ENCODE assay signal across 1 cellular context in the genomic region with DNA sequence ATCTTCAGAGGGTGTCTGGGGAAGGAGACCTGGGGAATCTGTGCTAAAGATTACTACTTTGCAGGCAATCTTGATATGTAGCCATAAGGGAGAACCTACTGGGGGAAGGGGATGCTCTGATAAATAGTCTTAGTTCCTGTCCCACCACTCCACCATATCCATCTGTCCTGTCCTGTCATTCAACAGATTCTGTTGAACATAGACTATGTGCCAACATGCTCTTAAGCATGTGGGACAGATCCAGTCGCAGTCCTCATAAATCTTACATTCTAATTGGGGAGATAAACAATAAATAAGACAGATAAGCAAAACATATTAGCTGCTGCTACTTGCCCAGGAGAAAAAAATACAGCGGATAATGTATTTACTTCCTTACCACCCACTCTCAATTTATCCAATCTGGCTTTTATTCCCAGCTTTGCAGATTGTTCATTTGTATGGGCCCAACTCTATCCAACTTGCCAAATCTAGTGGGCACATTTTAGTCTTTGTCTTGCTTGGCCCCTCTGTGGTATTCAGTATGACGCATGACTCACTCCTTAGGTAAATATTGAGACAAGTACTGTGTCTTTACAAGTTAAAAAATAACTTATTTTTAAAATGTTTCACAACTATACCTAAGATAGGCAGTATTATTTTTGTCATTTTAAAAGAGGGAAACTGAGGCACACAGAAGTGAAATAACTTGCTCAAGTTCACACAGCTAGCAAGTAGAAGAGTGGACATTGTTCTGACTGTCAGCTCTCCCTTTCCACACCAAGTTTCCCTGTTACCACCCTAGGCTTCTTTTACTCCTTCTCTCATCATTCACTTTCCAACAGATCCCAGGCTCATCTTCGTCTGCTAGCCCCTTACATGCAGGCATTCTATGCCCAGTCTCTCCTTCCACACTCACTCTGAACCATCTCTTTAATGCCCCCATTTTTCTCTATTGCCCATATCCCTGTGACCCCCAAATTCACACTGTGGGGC.
TF ChIP-seq lines count a peak whose summit lies in the region.

No MANE protein-coding gene starts in this region.

TF ChIP-seq in HepG2, 621 proteins besides CTCF, POLR2A, EP300 and RAD21 (continued from another document and continues in another):
- TF ChIP-seq, protein P1, sequence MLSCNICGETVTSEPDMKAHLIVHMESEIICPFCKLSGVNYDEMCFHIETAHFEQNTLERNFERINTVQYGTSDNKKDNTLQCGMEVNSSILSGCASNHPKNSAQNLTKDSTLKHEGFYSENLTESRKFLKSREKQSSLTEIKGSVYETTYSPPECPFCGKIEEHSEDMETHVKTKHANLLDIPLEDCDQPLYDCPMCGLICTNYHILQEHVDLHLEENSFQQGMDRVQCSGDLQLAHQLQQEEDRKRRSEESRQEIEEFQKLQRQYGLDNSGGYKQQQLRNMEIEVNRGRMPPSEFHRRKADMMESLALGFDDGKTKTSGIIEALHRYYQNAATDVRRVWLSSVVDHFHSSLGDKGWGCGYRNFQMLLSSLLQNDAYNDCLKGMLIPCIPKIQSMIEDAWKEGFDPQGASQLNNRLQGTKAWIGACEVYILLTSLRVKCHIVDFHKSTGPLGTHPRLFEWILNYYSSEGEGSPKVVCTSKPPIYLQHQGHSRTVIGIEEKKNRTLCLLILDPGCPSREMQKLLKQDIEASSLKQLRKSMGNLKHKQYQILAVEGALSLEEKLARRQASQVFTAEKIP (CRISPR knock-in tag; IDR thresholded peaks at IDR 0.05; ENCODE audit: borderline replicate concordance): no peak
- TF ChIP-seq, protein P2, sequence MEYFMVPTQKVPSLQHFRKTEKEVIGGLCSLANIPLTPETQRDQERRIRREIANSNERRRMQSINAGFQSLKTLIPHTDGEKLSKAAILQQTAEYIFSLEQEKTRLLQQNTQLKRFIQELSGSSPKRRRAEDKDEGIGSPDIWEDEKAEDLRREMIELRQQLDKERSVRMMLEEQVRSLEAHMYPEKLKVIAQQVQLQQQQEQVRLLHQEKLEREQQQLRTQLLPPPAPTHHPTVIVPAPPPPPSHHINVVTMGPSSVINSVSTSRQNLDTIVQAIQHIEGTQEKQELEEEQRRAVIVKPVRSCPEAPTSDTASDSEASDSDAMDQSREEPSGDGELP (IDR thresholded peaks at IDR 0.05; ENCODE audit: borderline replicate concordance, low read depth): no peak
- no peak for TF ChIP-seq ZNF20 (CRISPR knock-in tag; IDR thresholded peaks at IDR 0.05)
- TF ChIP-seq DMAP1 (CRISPR knock-in tag; IDR thresholded peaks at IDR 0.05): no peak
- TF ChIP-seq HNRNPK (IDR thresholded peaks at IDR 0.05; ENCODE audit: low read depth, low read length, poor library complexity, severe bottlenecking): no peak
- TF ChIP-seq ZNF230 (CRISPR knock-in tag; IDR thresholded peaks at IDR 0.05): no peak
- no peak for TF ChIP-seq ZNF10 (CRISPR knock-in tag; IDR thresholded peaks at IDR 0.05; ENCODE audit: borderline replicate concordance, low read depth)
- TF ChIP-seq, protein P3, sequence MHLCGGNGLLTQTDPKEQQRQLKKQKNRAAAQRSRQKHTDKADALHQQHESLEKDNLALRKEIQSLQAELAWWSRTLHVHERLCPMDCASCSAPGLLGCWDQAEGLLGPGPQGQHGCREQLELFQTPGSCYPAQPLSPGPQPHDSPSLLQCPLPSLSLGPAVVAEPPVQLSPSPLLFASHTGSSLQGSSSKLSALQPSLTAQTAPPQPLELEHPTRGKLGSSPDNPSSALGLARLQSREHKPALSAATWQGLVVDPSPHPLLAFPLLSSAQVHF (CRISPR knock-in tag; IDR thresholded peaks at IDR 0.05): no peak
- no peak for TF ChIP-seq HOXA7 (CRISPR knock-in tag; IDR thresholded peaks at IDR 0.05)
- no peak for TF ChIP-seq ELF1 (CRISPR knock-in tag; IDR thresholded peaks at IDR 0.05)
- TF ChIP-seq, protein P4, sequence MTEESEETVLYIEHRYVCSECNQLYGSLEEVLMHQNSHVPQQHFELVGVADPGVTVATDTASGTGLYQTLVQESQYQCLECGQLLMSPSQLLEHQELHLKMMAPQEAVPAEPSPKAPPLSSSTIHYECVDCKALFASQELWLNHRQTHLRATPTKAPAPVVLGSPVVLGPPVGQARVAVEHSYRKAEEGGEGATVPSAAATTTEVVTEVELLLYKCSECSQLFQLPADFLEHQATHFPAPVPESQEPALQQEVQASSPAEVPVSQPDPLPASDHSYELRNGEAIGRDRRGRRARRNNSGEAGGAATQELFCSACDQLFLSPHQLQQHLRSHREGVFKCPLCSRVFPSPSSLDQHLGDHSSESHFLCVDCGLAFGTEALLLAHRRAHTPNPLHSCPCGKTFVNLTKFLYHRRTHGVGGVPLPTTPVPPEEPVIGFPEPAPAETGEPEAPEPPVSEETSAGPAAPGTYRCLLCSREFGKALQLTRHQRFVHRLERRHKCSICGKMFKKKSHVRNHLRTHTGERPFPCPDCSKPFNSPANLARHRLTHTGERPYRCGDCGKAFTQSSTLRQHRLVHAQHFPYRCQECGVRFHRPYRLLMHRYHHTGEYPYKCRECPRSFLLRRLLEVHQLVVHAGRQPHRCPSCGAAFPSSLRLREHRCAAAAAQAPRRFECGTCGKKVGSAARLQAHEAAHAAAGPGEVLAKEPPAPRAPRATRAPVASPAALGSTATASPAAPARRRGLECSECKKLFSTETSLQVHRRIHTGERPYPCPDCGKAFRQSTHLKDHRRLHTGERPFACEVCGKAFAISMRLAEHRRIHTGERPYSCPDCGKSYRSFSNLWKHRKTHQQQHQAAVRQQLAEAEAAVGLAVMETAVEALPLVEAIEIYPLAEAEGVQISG (CRISPR knock-in tag; IDR thresholded peaks at IDR 0.05): no peak
- TF ChIP-seq NR2C2 (CRISPR knock-in tag; IDR thresholded peaks at IDR 0.05; ENCODE audit: borderline replicate concordance): no peak
- no peak for TF ChIP-seq ATF1 (CRISPR knock-in tag; IDR thresholded peaks at IDR 0.05)
- TF ChIP-seq, protein P5, sequence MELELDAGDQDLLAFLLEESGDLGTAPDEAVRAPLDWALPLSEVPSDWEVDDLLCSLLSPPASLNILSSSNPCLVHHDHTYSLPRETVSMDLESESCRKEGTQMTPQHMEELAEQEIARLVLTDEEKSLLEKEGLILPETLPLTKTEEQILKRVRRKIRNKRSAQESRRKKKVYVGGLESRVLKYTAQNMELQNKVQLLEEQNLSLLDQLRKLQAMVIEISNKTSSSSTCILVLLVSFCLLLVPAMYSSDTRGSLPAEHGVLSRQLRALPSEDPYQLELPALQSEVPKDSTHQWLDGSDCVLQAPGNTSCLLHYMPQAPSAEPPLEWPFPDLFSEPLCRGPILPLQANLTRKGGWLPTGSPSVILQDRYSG (CRISPR knock-in tag; IDR thresholded peaks at IDR 0.05): no peak
- TF ChIP-seq, protein P6, sequence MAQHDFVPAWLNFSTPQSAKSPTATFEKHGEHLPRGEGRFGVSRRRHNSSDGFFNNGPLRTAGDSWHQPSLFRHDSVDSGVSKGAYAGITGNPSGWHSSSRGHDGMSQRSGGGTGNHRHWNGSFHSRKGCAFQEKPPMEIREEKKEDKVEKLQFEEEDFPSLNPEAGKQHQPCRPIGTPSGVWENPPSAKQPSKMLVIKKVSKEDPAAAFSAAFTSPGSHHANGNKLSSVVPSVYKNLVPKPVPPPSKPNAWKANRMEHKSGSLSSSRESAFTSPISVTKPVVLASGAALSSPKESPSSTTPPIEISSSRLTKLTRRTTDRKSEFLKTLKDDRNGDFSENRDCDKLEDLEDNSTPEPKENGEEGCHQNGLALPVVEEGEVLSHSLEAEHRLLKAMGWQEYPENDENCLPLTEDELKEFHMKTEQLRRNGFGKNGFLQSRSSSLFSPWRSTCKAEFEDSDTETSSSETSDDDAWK (CRISPR knock-in tag; IDR thresholded peaks at IDR 0.05): no peak
- TF ChIP-seq ZFP36 (IDR thresholded peaks at IDR 0.05; ENCODE audit: borderline replicate concordance, low read depth, low read length, partially characterized antibody): no peak
- TF ChIP-seq ATM (IDR thresholded peaks at IDR 0.05; ENCODE audit: borderline replicate concordance): no peak
- TF ChIP-seq, protein P7, sequence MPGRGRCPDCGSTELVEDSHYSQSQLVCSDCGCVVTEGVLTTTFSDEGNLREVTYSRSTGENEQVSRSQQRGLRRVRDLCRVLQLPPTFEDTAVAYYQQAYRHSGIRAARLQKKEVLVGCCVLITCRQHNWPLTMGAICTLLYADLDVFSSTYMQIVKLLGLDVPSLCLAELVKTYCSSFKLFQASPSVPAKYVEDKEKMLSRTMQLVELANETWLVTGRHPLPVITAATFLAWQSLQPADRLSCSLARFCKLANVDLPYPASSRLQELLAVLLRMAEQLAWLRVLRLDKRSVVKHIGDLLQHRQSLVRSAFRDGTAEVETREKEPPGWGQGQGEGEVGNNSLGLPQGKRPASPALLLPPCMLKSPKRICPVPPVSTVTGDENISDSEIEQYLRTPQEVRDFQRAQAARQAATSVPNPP (CRISPR knock-in tag; IDR thresholded peaks at IDR 0.05): no peak
- no peak for TF ChIP-seq SMAD9 (CRISPR knock-in tag; IDR thresholded peaks at IDR 0.05)
- no peak for TF ChIP-seq ZNF251 (CRISPR knock-in tag; IDR thresholded peaks at IDR 0.05)
- TF ChIP-seq, protein P8, sequence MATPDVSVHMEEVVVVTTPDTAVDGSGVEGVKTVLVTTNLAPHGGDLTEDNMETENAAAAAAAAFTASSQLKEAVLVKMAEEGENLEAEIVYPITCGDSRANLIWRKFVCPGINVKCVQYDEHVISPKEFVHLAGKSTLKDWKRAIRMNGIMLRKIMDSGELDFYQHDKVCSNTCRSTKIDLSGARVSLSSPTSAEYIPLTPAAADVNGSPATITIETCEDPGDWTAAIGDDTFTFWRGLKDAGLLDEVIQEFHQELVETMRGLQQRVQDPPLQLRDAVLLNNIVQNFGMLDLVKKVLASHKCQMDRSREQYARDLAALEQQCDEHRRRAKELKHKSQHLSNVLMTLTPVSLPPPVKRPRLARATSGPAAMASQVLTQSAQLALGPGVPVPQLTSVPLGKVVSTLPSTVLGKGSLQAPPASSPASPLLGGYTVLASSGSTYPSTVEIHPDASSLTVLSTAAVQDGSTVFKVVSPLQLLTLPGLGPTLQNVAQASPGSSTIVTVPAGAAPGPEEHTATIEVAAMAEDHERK (CRISPR knock-in tag; IDR thresholded peaks at IDR 0.05; ENCODE audit: low read depth): no peak
- TF ChIP-seq, protein P9, sequence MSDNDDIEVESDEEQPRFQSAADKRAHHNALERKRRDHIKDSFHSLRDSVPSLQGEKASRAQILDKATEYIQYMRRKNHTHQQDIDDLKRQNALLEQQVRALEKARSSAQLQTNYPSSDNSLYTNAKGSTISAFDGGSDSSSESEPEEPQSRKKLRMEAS (IDR thresholded peaks at IDR 0.05): no peak
- TF ChIP-seq, protein P10, sequence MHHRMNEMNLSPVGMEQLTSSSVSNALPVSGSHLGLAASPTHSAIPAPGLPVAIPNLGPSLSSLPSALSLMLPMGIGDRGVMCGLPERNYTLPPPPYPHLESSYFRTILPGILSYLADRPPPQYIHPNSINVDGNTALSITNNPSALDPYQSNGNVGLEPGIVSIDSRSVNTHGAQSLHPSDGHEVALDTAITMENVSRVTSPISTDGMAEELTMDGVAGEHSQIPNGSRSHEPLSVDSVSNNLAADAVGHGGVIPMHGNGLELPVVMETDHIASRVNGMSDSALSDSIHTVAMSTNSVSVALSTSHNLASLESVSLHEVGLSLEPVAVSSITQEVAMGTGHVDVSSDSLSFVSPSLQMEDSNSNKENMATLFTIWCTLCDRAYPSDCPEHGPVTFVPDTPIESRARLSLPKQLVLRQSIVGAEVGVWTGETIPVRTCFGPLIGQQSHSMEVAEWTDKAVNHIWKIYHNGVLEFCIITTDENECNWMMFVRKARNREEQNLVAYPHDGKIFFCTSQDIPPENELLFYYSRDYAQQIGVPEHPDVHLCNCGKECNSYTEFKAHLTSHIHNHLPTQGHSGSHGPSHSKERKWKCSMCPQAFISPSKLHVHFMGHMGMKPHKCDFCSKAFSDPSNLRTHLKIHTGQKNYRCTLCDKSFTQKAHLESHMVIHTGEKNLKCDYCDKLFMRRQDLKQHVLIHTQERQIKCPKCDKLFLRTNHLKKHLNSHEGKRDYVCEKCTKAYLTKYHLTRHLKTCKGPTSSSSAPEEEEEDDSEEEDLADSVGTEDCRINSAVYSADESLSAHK (CRISPR knock-in tag; IDR thresholded peaks at IDR 0.05; ENCODE audit: borderline replicate concordance): no peak
- TF ChIP-seq CCDC6 (CRISPR knock-in tag; IDR thresholded peaks at IDR 0.05): no peak
- TF ChIP-seq FOXJ3 (CRISPR knock-in tag; IDR thresholded peaks at IDR 0.05; ENCODE audit: borderline replicate concordance): no peak; the same call in 1 of the 2 replicates
- TF ChIP-seq GTF3A (CRISPR knock-in tag; conservative IDR thresholded peaks at IDR 0.05): no peak
- TF ChIP-seq, protein P11, sequence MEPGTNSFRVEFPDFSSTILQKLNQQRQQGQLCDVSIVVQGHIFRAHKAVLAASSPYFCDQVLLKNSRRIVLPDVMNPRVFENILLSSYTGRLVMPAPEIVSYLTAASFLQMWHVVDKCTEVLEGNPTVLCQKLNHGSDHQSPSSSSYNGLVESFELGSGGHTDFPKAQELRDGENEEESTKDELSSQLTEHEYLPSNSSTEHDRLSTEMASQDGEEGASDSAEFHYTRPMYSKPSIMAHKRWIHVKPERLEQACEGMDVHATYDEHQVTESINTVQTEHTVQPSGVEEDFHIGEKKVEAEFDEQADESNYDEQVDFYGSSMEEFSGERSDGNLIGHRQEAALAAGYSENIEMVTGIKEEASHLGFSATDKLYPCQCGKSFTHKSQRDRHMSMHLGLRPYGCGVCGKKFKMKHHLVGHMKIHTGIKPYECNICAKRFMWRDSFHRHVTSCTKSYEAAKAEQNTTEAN (CRISPR knock-in tag; conservative IDR thresholded peaks at IDR 0.05): no peak
- no peak for TF ChIP-seq ZNF766 (CRISPR knock-in tag; IDR thresholded peaks at IDR 0.05; ENCODE audit: borderline replicate concordance)
- TF ChIP-seq SNRNP70 (IDR thresholded peaks at IDR 0.05; ENCODE audit: low read depth, low read length): no peak
- no peak for TF ChIP-seq ZFX (CRISPR knock-in tag; IDR thresholded peaks at IDR 0.05; ENCODE audit: low read depth)
- no peak for TF ChIP-seq ZBTB7A (CRISPR knock-in tag; IDR thresholded peaks at IDR 0.05)
- TF ChIP-seq NR2F1 (CRISPR knock-in tag; IDR thresholded peaks at IDR 0.05): no peak
- no peak for TF ChIP-seq PHF20 (CRISPR knock-in tag; IDR thresholded peaks at IDR 0.05)
- TF ChIP-seq, protein P12, sequence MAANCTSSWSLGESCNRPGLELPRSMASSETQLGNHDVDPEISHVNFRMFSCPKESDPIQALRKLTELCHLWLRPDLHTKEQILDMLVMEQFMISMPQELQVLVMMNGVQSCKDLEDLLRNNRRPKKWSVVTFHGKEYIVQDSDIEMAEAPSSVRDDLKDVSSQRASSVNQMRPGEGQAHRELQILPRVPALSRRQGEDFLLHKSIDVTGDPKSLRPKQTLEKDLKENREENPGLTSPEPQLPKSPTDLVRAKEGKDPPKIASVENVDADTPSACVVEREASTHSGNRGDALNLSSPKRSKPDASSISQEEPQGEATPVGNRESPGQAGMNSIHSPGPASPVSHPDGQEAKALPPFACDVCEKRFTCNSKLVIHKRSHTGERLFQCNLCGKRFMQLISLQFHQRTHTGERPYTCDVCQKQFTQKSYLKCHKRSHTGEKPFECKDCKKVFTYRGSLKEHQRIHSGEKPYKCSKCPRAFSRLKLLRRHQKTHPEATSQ (CRISPR knock-in tag; IDR thresholded peaks at IDR 0.05; ENCODE audit: borderline replicate concordance): no peak
- no peak for TF ChIP-seq ZNF160 (CRISPR knock-in tag; IDR thresholded peaks at IDR 0.05)
- no peak for TF ChIP-seq MTF2 (CRISPR knock-in tag; IDR thresholded peaks at IDR 0.05; ENCODE audit: borderline replicate concordance)
